Comparison of ENCODE assay signal across 1 cellular context in the genomic region with DNA sequence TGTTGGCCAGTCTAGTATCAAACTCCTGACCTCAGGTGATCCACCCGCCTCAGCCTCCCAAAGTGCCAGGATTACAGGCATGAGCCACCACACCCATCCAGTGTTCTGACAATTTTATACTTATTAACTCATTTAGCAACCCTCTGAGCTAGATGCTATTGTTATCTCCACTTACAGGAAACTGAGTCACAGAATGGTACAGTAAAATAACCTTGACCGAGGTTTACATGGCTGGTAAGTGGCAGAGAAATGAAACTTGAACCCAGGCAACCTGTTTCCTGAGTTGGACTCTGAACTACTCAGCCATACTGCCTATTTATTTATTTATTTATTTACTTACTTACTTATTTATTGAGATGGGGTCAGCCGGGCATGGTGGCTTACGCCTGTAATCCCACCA.
A peak's percentile ranks its signal among the peaks of the same experiment; 100 is the strongest.
TF ChIP-seq lines count a peak whose summit lies in the region.

No MANE protein-coding gene starts in this region.

TF ChIP-seq in endothelial cell of umbilical vein, 7 proteins besides CTCF, POLR2A, EP300 and RAD21:
- TF ChIP-seq GATA2 (IDR thresholded peaks at IDR 0.05; ENCODE audit: insufficient read depth, insufficient read length, low read depth, low read length) (no peak), FOS (IDR thresholded peaks at IDR 0.05; ENCODE audit: borderline replicate concordance, insufficient read depth, low read length) (no peak), JUN (IDR thresholded peaks at IDR 0.05; ENCODE audit: borderline replicate concordance, insufficient read depth, insufficient read length, low read depth) (peak; percentile 24)
